Comparison of ENCODE assay signal across 8 cellular contexts in genomic region chr22:31637375-31637937, GRCh38. TPM values are rescaled to one million over a fixed set of nuclear protein-coding genes. Genes with fewer than 3 reads are reported as not detected.
DNase-seq lines count a peak whose midpoint lies in the region; ATAC-seq and TF ChIP-seq lines count a peak whose summit lies in the region.

No MANE protein-coding gene starts in this region.

- H3K9me3 Mint-ChIP-seq in H9: no peaks in the 10 kb centered on the region; a peak in 1 of 5 replicates

- no peak overlapping the region for H3K56ac ChIP-seq in H9 (ENCODE audit: insufficient read length, low read depth, low read length)

- no peak overlapping the region for H3K18ac ChIP-seq in H9 (ENCODE audit: insufficient read length, low read depth, low read length)

- WGBS in H9 (ENCODE audit: extremely low coverage, insufficient read length, low lambda C conversion rate): no CpG with 5 or more reads among the region's 10 CpGs
- 63% methylated on average over 10 of the region's 10 CpGs for WGBS in thymus

- H3K27ac Mint-ChIP-seq in H9: peak overlapping the region in 2 of 3 experiments; percentile 65 to 88; a peak in 4 of 7 replicates

- H3K79me2 ChIP-seq in H9 (ENCODE audit: insufficient read depth, low read length): no peaks in the 10 kb centered on the region

- intact Hi-C loops in left ventricle myocardium superior (cut with micrococcal nuclease): no loop called here

- H4K5ac ChIP-seq in H9 (ENCODE audit: insufficient read length, low read depth, low read length): no peak overlapping the region

- H3K36me3 Mint-ChIP-seq in H9 (ENCODE audit: insufficient read depth in 1 of 3, low read depth in 3 of 3): peaks cover 0 to 11% (median 10%) of the 10 kb centered on the region in 3 experiments; a peak in 4 of 7 replicates

- no peaks in the 10 kb centered on the region for H3K27me3 ChIP-seq in H9 (ENCODE audit: insufficient read depth, low read length)
- no peaks in the 10 kb centered on the region for H3K27me3 ChIP-seq in thymus (ENCODE audit: control insufficient read depth, insufficient read depth)

- peaks cover 2% of the 10 kb centered on the region for H3K79me1 ChIP-seq in H9 (ENCODE audit: insufficient read depth, low read depth, low read length, poor library complexity, severe bottlenecking)

- H3K9ac ChIP-seq in H9 (ENCODE audit: extremely low read depth, insufficient read length, low read length): no peak overlapping the region

- H3K4me1 ChIP-seq in H9 (ENCODE audit: insufficient read depth, low read length) (no peaks in the 10 kb centered on the region), thymus (ENCODE audit: control insufficient read depth, insufficient read depth, low read length) (no peaks in the 10 kb centered on the region)

- no peak overlapping the region for H2BK120ac ChIP-seq in H9 (ENCODE audit: low read depth, low read length, poor library complexity, severe bottlenecking)

- no peak overlapping the region for H2BK12ac ChIP-seq in H9 (ENCODE audit: insufficient read length, low read depth, low read length)

- no peak overlapping the region for H2BK5ac ChIP-seq in H9 (ENCODE audit: insufficient read length, low read length)

- peak; percentile 48; the same call in 1 of the 2 replicates for TF ChIP-seq CTCF in GM12875 (IDR thresholded peaks at IDR 0.05; ENCODE audit: borderline replicate concordance, insufficient read depth, low read depth, low read length)
- TF ChIP-seq CTCF in H9 (conservative IDR thresholded peaks at IDR 0.05): 0 out of 3 replicates have a peak, but pooled peaks have one; percentile 10

- no peak overlapping the region for H4K91ac ChIP-seq in H9 (ENCODE audit: insufficient read length, low read depth, low read length)

- H2BK20ac ChIP-seq in H9 (ENCODE audit: low read depth, low read length, poor library complexity, severe bottlenecking): no peak overlapping the region

- H2AK5ac ChIP-seq in H9 (ENCODE audit: insufficient read length, low read length): no peak overlapping the region

- ATAC-seq in left ventricle myocardium superior (peak; percentile 40), HG03097 (IDR thresholded peaks at IDR 0.05; ENCODE audit: low FRiP score, unreplicated experiment) (no peak)

- no peaks in the 10 kb centered on the region for H3K36me3 ChIP-seq in thymus (ENCODE audit: control insufficient read depth, insufficient read depth)

- DNase-seq in H9: no peak
- DNase-seq in left ventricle myocardium superior: peak; percentile 58
- DNase-seq in ecto neural progenitor cell (ENCODE audit: low spot score): no peak
- no peak for DNase-seq in NCI-H187 treated with DMSO at 0.1 percent for 48 hours (lab: John Stamatoyannopoulos, UW)

- H4K8ac ChIP-seq in H9 (replicated peaks; ENCODE audit: insufficient read length, low read depth, low read length): no peak overlapping the region

- H4K20me1 ChIP-seq in H9 (ENCODE audit: control insufficient read depth, insufficient read depth, insufficient read length): no peaks in the 10 kb centered on the region

- H3K4ac ChIP-seq in H9 (ENCODE audit: low read depth, low read length): no peak overlapping the region

- no peaks in the 10 kb centered on the region for H3K27me3 Mint-ChIP-seq in H9 (ENCODE audit: low read depth)

- H3K23me2 ChIP-seq in H9 (ENCODE audit: insufficient read length, low read depth, low read length, poor library complexity, severe bottlenecking): no peaks in the 10 kb centered on the region

- H3K4me2 ChIP-seq in H9 (ENCODE audit: insufficient read depth, insufficient read length, low read length): no peak overlapping the region

- TF ChIP-seq POLR2A in Raji (IDR thresholded peaks at IDR 0.05; ENCODE audit: insufficient read depth, low read depth, low read length): peak; percentile 39; the same call in 1 of the 2 replicates

- no peak overlapping the region for H3K14ac ChIP-seq in H9 (ENCODE audit: insufficient read depth, low read length)

- H3K23ac ChIP-seq in H9 (ENCODE audit: insufficient read length, low read depth, low read length): no peak overlapping the region

- H3K9me3 ChIP-seq in H9 (ENCODE audit: control insufficient read depth, low read depth, low read length) (no peaks in the 10 kb centered on the region), thymus (ENCODE audit: control insufficient read depth) (no peaks in the 10 kb centered on the region)

- no peak overlapping the region for H2BK15ac ChIP-seq in H9 (ENCODE audit: low read depth, low read length)

- H2AFZ ChIP-seq in H9 (ENCODE audit: low read length): no peak overlapping the region

- H3T11ph ChIP-seq in H9 (ENCODE audit: low read length): no peak overlapping the region

- no peak overlapping the region for H3K4me3 Mint-ChIP-seq in H9

- H3K4me3 ChIP-seq in GM12875 (ENCODE audit: low read depth, low read length) (peak overlapping the region; percentile 65), thymus (ENCODE audit: low read length) (no peak overlapping the region)

- H3K4me1 Mint-ChIP-seq in H9: peaks cover 5 to 9% of the 10 kb centered on the region in 2 experiments; a peak in 3 of 4 replicates

- no peak overlapping the region for H3K27ac ChIP-seq in H9 (ENCODE audit: insufficient read length, low read depth, low read length)
- peak overlapping the region; percentile 64 for H3K27ac ChIP-seq in thymus (ENCODE audit: low read depth)

RNA-seq across cellular contexts. Expression of gene PISD, which starts 24.6 kb away (rescaled TPM):
- total RNA-seq in H9 (2021): 55.9 and 62.0 TPM in 2 replicates
- total RNA-seq in left ventricle myocardium superior: 15.1 TPM
- polyA plus RNA-seq in thymus: 31.8 TPM
